Comparison of ENCODE assay signal across 22 cellular contexts in the genomic region with DNA sequence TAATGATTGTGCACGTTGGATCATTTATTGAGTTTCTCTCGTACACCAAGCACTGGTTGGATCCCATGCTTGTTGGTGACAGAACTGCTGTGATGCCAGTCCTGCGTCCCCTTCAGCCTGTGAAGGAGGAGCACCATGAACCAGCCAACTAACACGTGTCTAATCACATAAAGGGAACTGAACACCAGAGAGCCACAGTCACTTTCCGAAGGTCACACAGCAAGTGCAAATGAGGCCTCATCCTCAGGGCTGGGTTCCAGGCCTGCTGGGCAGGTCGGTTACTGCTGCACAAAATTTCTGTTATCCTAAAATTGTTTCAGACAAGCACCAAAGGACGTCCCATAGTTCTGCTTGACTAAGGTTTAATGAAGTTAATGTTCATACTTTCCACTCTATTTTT.
"Had no signal": no experiment of that assay in that cellular context is flagged by ENCODE, and none has a peak within 500 bp of the region (broad histone marks: within the 10 kb centered on the region; RNA-seq: fewer than 3 reads in every experiment).

No MANE protein-coding gene starts in this region.

- H3K9me3 Mint-ChIP-seq: activated CD4-positive, alpha-beta memory T cell treated with anti-CD3 and anti-CD28 coated beads for 36 hours; activated naive CD8-positive, alpha-beta T cell treated with anti-CD3 and anti-CD28 coated beads, Interleukin-2, amount 50 U/mL, for 24 hours; mesothelial cell of epicardium; naive thymus-derived CD8-positive, alpha-beta T cell; stimulated activated naive B cell treated with anti-CD40 and anti-IgM and Interleukin-4, amounts not matched to agents 10 μg/mL and 1 μg/mL and 100 μg/mL, for 72 hours; T-cell had no signal

- H3K27ac ChIP-seq: transverse colon had no signal

- H3K27me3 ChIP-seq: transverse colon had no signal

- H3K27me3 Mint-ChIP-seq: activated B cell treated with CpG ODN at 0.5 μM for 24 hours; activated CD4-positive, alpha-beta memory T cell treated with anti-CD3 and anti-CD28 coated beads for 36 hours; activated CD4-positive, alpha-beta T cell treated with anti-CD3 and anti-CD28 coated beads for 36 hours; activated CD8-positive, alpha-beta memory T cell treated with anti-CD3 and anti-CD28 coated beads, Interleukin-2, amount 10 ng/mL, durations not matched to agents 7 days and 5 days; activated naive CD8-positive, alpha-beta T cell treated with anti-CD3 and anti-CD28 coated beads, Interleukin-2, amount 50 U/mL, for 24 hours; naive thymus-derived CD8-positive, alpha-beta T cell; stimulated activated naive B cell treated with anti-CD40 and anti-IgM and Interleukin-4, amounts not matched to agents 10 μg/mL and 1 μg/mL and 100 μg/mL, for 72 hours; T-cell had no signal

- H3K4me1 ChIP-seq: transverse colon had no signal

- H3K36me3 Mint-ChIP-seq: activated CD4-positive, alpha-beta memory T cell treated with anti-CD3 and anti-CD28 coated beads for 36 hours; activated CD8-positive, alpha-beta memory T cell treated with anti-CD3 and anti-CD28 coated beads, Interleukin-2, amount 10 ng/mL, durations not matched to agents 7 days and 5 days; mesothelial cell of epicardium; naive thymus-derived CD8-positive, alpha-beta T cell; stimulated activated naive B cell treated with anti-CD40 and anti-IgM and Interleukin-4, amounts not matched to agents 10 μg/mL and 1 μg/mL and 100 μg/mL, for 72 hours; T-cell had no signal

- H3K4me1 Mint-ChIP-seq: activated B cell treated with CpG ODN at 0.5 μM for 24 hours; stimulated activated naive B cell treated with anti-CD40 and anti-IgM and Interleukin-4, amounts not matched to agents 10 μg/mL and 1 μg/mL and 100 μg/mL, for 72 hours had no signal

- H3K4me3 Mint-ChIP-seq: activated B cell treated with CpG ODN at 0.5 μM for 24 hours; activated CD4-positive, alpha-beta memory T cell treated with anti-CD3 and anti-CD28 coated beads for 36 hours; activated CD4-positive, alpha-beta T cell treated with anti-CD3 and anti-CD28 coated beads for 36 hours; activated CD8-positive, alpha-beta memory T cell treated with anti-CD3 and anti-CD28 coated beads, Interleukin-2, amount 10 ng/mL, durations not matched to agents 7 days and 5 days; activated naive CD8-positive, alpha-beta T cell treated with anti-CD3 and anti-CD28 coated beads, Interleukin-2, amount 50 U/mL, for 24 hours; dendritic cell treated with granulocyte-macrophage colony-stimulating factor and Interleukin-4, amounts not matched to agents 40 ng/mL and 50 ng/mL, for 4 days; mesothelial cell of epicardium; naive thymus-derived CD8-positive, alpha-beta T cell; stimulated activated naive B cell treated with anti-CD40 and anti-IgM and Interleukin-4, amounts not matched to agents 10 μg/mL and 1 μg/mL and 100 μg/mL, for 72 hours; T-cell had no signal

- ATAC-seq: activated CD4-positive, alpha-beta T cell treated with anti-CD3 and anti-CD28 coated beads for 36 hours; activated CD8-positive, alpha-beta memory T cell treated with anti-CD3 and anti-CD28 coated beads, Interleukin-2, amount 10 ng/mL, durations not matched to agents 7 days and 5 days; activated naive CD8-positive, alpha-beta T cell treated with anti-CD3 and anti-CD28 coated beads, Interleukin-2, amount 50 U/mL, for 24 hours; naive thymus-derived CD8-positive, alpha-beta T cell; sciatic nerve; stimulated activated naive B cell treated with anti-CD40 and anti-IgM and Interleukin-4, amounts not matched to agents 10 μg/mL and 1 μg/mL and 100 μg/mL, for 72 hours had no signal

- H3K27ac Mint-ChIP-seq: activated B cell treated with CpG ODN at 0.5 μM for 24 hours; activated CD4-positive, alpha-beta memory T cell treated with anti-CD3 and anti-CD28 coated beads for 36 hours; activated CD4-positive, alpha-beta T cell treated with anti-CD3 and anti-CD28 coated beads for 36 hours; activated CD8-positive, alpha-beta memory T cell treated with anti-CD3 and anti-CD28 coated beads, Interleukin-2, amount 10 ng/mL, durations not matched to agents 7 days and 5 days; activated naive CD8-positive, alpha-beta T cell treated with anti-CD3 and anti-CD28 coated beads, Interleukin-2, amount 50 U/mL, for 24 hours; dendritic cell treated with granulocyte-macrophage colony-stimulating factor and Interleukin-4, amounts not matched to agents 40 ng/mL and 50 ng/mL, for 4 days; mesothelial cell of epicardium; naive thymus-derived CD8-positive, alpha-beta T cell; stimulated activated naive B cell treated with anti-CD40 and anti-IgM and Interleukin-4, amounts not matched to agents 10 μg/mL and 1 μg/mL and 100 μg/mL, for 72 hours; T-cell had no signal

- H3K36me3 ChIP-seq: transverse colon had no signal

- DNase-seq: activated B cell treated with CpG ODN at 0.5 μM for 24 hours; activated CD4-positive, alpha-beta memory T cell treated with anti-CD3 and anti-CD28 coated beads for 36 hours; activated CD4-positive, alpha-beta T cell treated with anti-CD3 and anti-CD28 coated beads for 36 hours; activated CD8-positive, alpha-beta memory T cell treated with anti-CD3 and anti-CD28 coated beads, Interleukin-2, amount 10 ng/mL, durations not matched to agents 7 days and 5 days; activated gamma-delta T cell; activated naive CD4-positive, alpha-beta T cell treated with anti-CD3 and anti-CD28 coated beads, Interleukin-2, amount 50 U/mL, for 16 hours; activated naive CD8-positive, alpha-beta T cell treated with anti-CD3 and anti-CD28 coated beads, Interleukin-2, amount 50 U/mL, for 24 hours; activated T-cell treated with anti-CD3 and anti-CD28 coated beads for 4 hours; caudate nucleus; effector CD4-positive, alpha-beta T cell; naive thymus-derived CD8-positive, alpha-beta T cell; nucleus accumbens; small intestine; stimulated activated CD4-positive, alpha-beta T cell treated with anti-CD3 and anti-CD28 coated beads, Interleukin-15, amount 100 ng/mL, for 24 hours; stimulated activated naive B cell treated with anti-CD40 and anti-IgM and Interleukin-4, amounts not matched to agents 10 μg/mL and 1 μg/mL and 100 μg/mL, for 72 hours; T-cell; T-helper 9 cell; transverse colon had no signal

- H3K4me3 ChIP-seq: lung, transverse colon had no signal

- H3K9me3 ChIP-seq: transverse colon had no signal
